Comparison of ENCODE assay signal across 8 cellular contexts in genomic region chr1:28259935-28260802, GRCh38. TPM values are rescaled to one million over a fixed set of nuclear protein-coding genes. Genes with fewer than 3 reads are reported as not detected.
DNase-seq lines count a peak whose midpoint lies in the region; ATAC-seq and TF ChIP-seq lines count a peak whose summit lies in the region.

No MANE protein-coding gene starts in this region.

- H3K4me3 ChIP-seq in GM23338, result peak overlapping the region; percentile 98

- H3K4me3 Mint-ChIP-seq in GM23338, result peak overlapping the region; percentile 80
- peak overlapping the region; percentile 79 for H3K4me3 Mint-ChIP-seq in activated naive CD8-positive, alpha-beta T cell treated with anti-CD3 and anti-CD28 coated beads, Interleukin-2, amount 10 ng/mL, durations not matched to agents 7 days and 5 days

- H3K27me3 Mint-ChIP-seq in GM23338 (ENCODE audit: insufficient read depth, low read depth, poor library complexity), result peaks cover 11% of the 10 kb centered on the region
- H3K27me3 Mint-ChIP-seq in activated naive CD8-positive, alpha-beta T cell treated with anti-CD3 and anti-CD28 coated beads, Interleukin-2, amount 10 ng/mL, durations not matched to agents 7 days and 5 days, result no peaks in the 10 kb centered on the region

- H3K27ac ChIP-seq in GM23338 (ENCODE audit: low read depth), result peak overlapping the region; percentile 87

- peak overlapping the region; percentile 98 for H3K4me2 ChIP-seq in GM23338

- peaks cover 52% of the 10 kb centered on the region for H3K79me2 ChIP-seq in GM23338 (replicated peaks; ENCODE audit: insufficient read depth)

- peak; percentile 50 for DNase-seq in Ammon's horn (ENCODE audit: low spot score)
- DNase-seq in GM23338 (ENCODE audit: low spot score), result peak; percentile 92
- peak; percentile 86 for DNase-seq in NCI-H82 (lab: John Stamatoyannopoulos, UW)
- peak; percentile 62 for DNase-seq in activated naive CD8-positive, alpha-beta T cell treated with anti-CD3 and anti-CD28 coated beads, Interleukin-2, amount 10 ng/mL, durations not matched to agents 7 days and 5 days
- peak; percentile 87 for DNase-seq in Right ventricle myocardium inferior (ENCODE audit: missing footprints)
- peak; percentile 60 for DNase-seq in non-pigmented ciliary epithelial cell (ENCODE audit: low read depth)
- no peak for DNase-seq in NOMO-1 treated with DMSO at 0.1 percent for 48 hours (lab: John Stamatoyannopoulos, UW; ENCODE audit: unreplicated experiment)

- no peaks in the 10 kb centered on the region; the same call in 2 of the 3 replicates for H3K9me3 Mint-ChIP-seq in GM23338
- no peaks in the 10 kb centered on the region for H3K9me3 Mint-ChIP-seq in activated naive CD8-positive, alpha-beta T cell treated with anti-CD3 and anti-CD28 coated beads, Interleukin-2, amount 10 ng/mL, durations not matched to agents 7 days and 5 days

- H3K4me1 ChIP-seq in GM23338 (ENCODE audit: insufficient read depth), result peaks cover 50% of the 10 kb centered on the region

- intact Hi-C loops in Right ventricle myocardium inferior (cut with DNase I), result loop anchor here (2.0 kb wide), 1 partner anchor 69 kb away; the partner anchor contains the start of gene MED18

- H3K36me3 Mint-ChIP-seq in GM23338 (ENCODE audit: low read depth), result peaks cover 21% of the 10 kb centered on the region
- H3K36me3 Mint-ChIP-seq in activated naive CD8-positive, alpha-beta T cell treated with anti-CD3 and anti-CD28 coated beads, Interleukin-2, amount 10 ng/mL, durations not matched to agents 7 days and 5 days, result peaks cover 3% of the 10 kb centered on the region

- ATAC-seq in GM23338 (peak; percentile 84), Right ventricle myocardium inferior (peak; percentile 72), GM19463 (IDR thresholded peaks at IDR 0.05; ENCODE audit: unreplicated experiment) (no peak)
- ATAC-seq in activated naive CD8-positive, alpha-beta T cell treated with anti-CD3 and anti-CD28 coated beads, Interleukin-2, amount 10 ng/mL, durations not matched to agents 7 days and 5 days (ENCODE audit: low read depth), result no peak

- H2AFZ ChIP-seq in GM23338, result no peak overlapping the region

- peaks cover 7% of the 10 kb centered on the region; the same call in 1 of the 2 replicates for H3F3A ChIP-seq in GM23338 (replicated peaks; ENCODE audit: low read depth)

- no peaks in the 10 kb centered on the region for H3K27me3 ChIP-seq in GM23338 (ENCODE audit: insufficient read depth)

- peak overlapping the region; percentile 17 for H3K27ac Mint-ChIP-seq in GM23338
- peak overlapping the region; percentile 35 for H3K27ac Mint-ChIP-seq in activated naive CD8-positive, alpha-beta T cell treated with anti-CD3 and anti-CD28 coated beads, Interleukin-2, amount 10 ng/mL, durations not matched to agents 7 days and 5 days

- no peak for TF ChIP-seq CTCF in GM23338 (conservative IDR thresholded peaks at IDR 0.05; ENCODE audit: low read depth in 2 of 2)

- peaks cover 43% of the 10 kb centered on the region for H4K20me1 ChIP-seq in GM23338 (replicated peaks; ENCODE audit: insufficient read depth)

- POLR2A ChIA-PET in activated naive CD8-positive, alpha-beta T cell treated with anti-CD3 and anti-CD28 coated beads, Interleukin-2, amount 10 ng/mL, durations not matched to agents 7 days and 5 days (lab: Charles Lee), result interaction anchor here (0.5 to 7.1 kb wide), 19 partner anchors 12 to 435 kb away, joined by 3 to 122 read pairs (median 4); partner anchors contain the start of genes ATP5IF1, MED18, PHACTR4 and TAF12

- peaks cover 38% of the 10 kb centered on the region for H3K4me1 Mint-ChIP-seq in GM23338
- peaks cover 32% of the 10 kb centered on the region for H3K4me1 Mint-ChIP-seq in activated naive CD8-positive, alpha-beta T cell treated with anti-CD3 and anti-CD28 coated beads, Interleukin-2, amount 10 ng/mL, durations not matched to agents 7 days and 5 days

- H3K9me2 ChIP-seq in GM23338 (ENCODE audit: insufficient read depth), result no peaks in the 10 kb centered on the region

- no peaks in the 10 kb centered on the region for H3K36me3 ChIP-seq in GM23338 (ENCODE audit: insufficient read depth)

TF ChIP-seq in GM23338, 12 proteins besides CTCF, POLR2A, EP300 and RAD21 (continues in another document):
- TF ChIP-seq EZH2phosphoT487 (IDR thresholded peaks at IDR 0.05; ENCODE audit: unreplicated experiment), result no peak
- TF ChIP-seq ETS1 (IDR thresholded peaks at IDR 0.05), result no peak
- no peak for TF ChIP-seq REST (IDR thresholded peaks at IDR 0.05; ENCODE audit: unreplicated experiment)
- TF ChIP-seq CREB1 (CRISPR knock-in tag; IDR thresholded peaks at IDR 0.05; ENCODE audit: low read depth), result no peak
- no peak for TF ChIP-seq EZH2 (IDR thresholded peaks at IDR 0.05; ENCODE audit: low read depth, unreplicated experiment)

RNA-seq across cellular contexts. Expression of gene SESN2, which starts 0.9 kb away (rescaled TPM):
- 43.6 and 52.1 TPM in 2 replicates for total RNA-seq in GM23338 (2014; rRNA removed; shearing (Covaris generic))
- 20.8 and 22.8 TPM in 2 replicates for polyA plus RNA-seq in GM23338 (2016; fragmentation: Nextera tagmentation; extraction: Ambion mirVana)
- 10 to 100 TPM; 14.6 to 16.0 TPM for total RNA-seq in activated naive CD8-positive, alpha-beta T cell treated with anti-CD3 and anti-CD28 coated beads, Interleukin-2, amount 10 ng/mL, durations not matched to agents 7 days and 5 days
- 2.9 TPM for total RNA-seq in Right ventricle myocardium inferior

RNA-seq across cellular contexts. Expression of gene ATP5IF1, which starts 24.2 kb away (rescaled TPM):
- total RNA-seq in GM23338 (2014; rRNA removed; shearing (Covaris generic)), result 230 and 282 TPM in 2 replicates
- polyA plus RNA-seq in GM23338 (2016; fragmentation: Nextera tagmentation; extraction: Ambion mirVana), result 1,325 and 1,405 TPM in 2 replicates
- total RNA-seq in activated naive CD8-positive, alpha-beta T cell treated with anti-CD3 and anti-CD28 coated beads, Interleukin-2, amount 10 ng/mL, durations not matched to agents 7 days and 5 days, result 100 to 1,000 TPM; 209 to 222 TPM
- total RNA-seq in Right ventricle myocardium inferior, result 355 TPM

RNA-seq across cellular contexts. Expression of gene DNAJC8, which starts 27.3 kb away (rescaled TPM):
- total RNA-seq in GM23338 (2014; rRNA removed; shearing (Covaris generic)), result 67.3 and 71.0 TPM in 2 replicates
- polyA plus RNA-seq in GM23338 (2016; fragmentation: Nextera tagmentation; extraction: Ambion mirVana), result 208 and 210 TPM in 2 replicates
- 100 to 1,000 TPM; 106 TPM for total RNA-seq in activated naive CD8-positive, alpha-beta T cell treated with anti-CD3 and anti-CD28 coated beads, Interleukin-2, amount 10 ng/mL, durations not matched to agents 7 days and 5 days
- 61.2 TPM for total RNA-seq in Right ventricle myocardium inferior

Comparison
In these comparisons a context has a peak if more than half of its experiments do, and no peak if none do; other contexts are left out.
1. ATAC-seq: peak in GM23338 (single experiment) and Right ventricle myocardium inferior (single experiment); none in activated naive CD8-positive, alpha-beta T cell treated with anti-CD3 and anti-CD28 coated beads, Interleukin-2, amount 10 ng/mL, durations not matched to agents 7 days and 5 days (single experiment) and GM19463 (single experiment).